ENCODE assay signal across 8 cellular contexts in genomic region chr1:144560717-144561246, GRCh38. TPM values are rescaled to one million over a fixed set of nuclear protein-coding genes. Genes with fewer than 3 reads are reported as not detected.
DNase-seq lines count a peak whose midpoint lies in the region; ATAC-seq and TF ChIP-seq lines count a peak whose summit lies in the region.
"Not testable (repeated sequence)": the region's sequence is repeated elsewhere in the genome, so short reads cannot be mapped to it uniquely, and the experiment has no call there.

No MANE protein-coding gene starts in this region.

- ATAC-seq in CD8-positive, alpha-beta T cell = peak; percentile 69
- ATAC-seq in GM21447 (IDR thresholded peaks at IDR 0.05; ENCODE audit: unreplicated experiment) (peak; percentile 67), esophagus mucosa (peak; percentile 89), mucosa of descending colon (peak; percentile 89)

- not testable (repeated sequence) for H3K36me3 Mint-ChIP-seq in CD8-positive, alpha-beta T cell; activated T-helper 2 cell treated with anti-CD3 and anti-CD28 coated beads, Interferon-gamma antibody, Interleukin-2, Interleukin-4, amounts not matched to agents 10 μg/mL and 5 μg/mL and 100 μg/mL, durations not matched to agents 14 hours and 24 hours and 36 hours (ENCODE audit: low read depth)

- H3K4me3 ChIP-seq in CD8-positive, alpha-beta T cell (ENCODE audit: low read depth, low read length); SJSA1; mucosa of descending colon: not testable (repeated sequence)
- H3K4me3 ChIP-seq in HUES6 (ENCODE audit: low read depth, low read length) = peak overlapping the region; percentile 28; the same call in 1 of the 2 replicates

- H3K9me3 ChIP-seq in CD8-positive, alpha-beta T cell (ENCODE audit: low read length); HUES6 (ENCODE audit: control insufficient read depth, insufficient read depth, low read depth, low read length); SJSA1 (replicated peaks); mucosa of descending colon: not testable (repeated sequence)

- peak overlapping the region; percentile 100 for H3K27ac Mint-ChIP-seq in CD8-positive, alpha-beta T cell
- H3K27ac Mint-ChIP-seq in activated T-helper 2 cell treated with anti-CD3 and anti-CD28 coated beads, Interferon-gamma antibody, Interleukin-2, Interleukin-4, amounts not matched to agents 10 μg/mL and 5 μg/mL and 100 μg/mL, durations not matched to agents 14 hours and 24 hours and 36 hours = peak overlapping the region; percentile 99

- H3K9ac ChIP-seq in HUES6 (ENCODE audit: low read length) = peak overlapping the region; percentile 86

- intact Hi-C loops in CD8-positive, alpha-beta T cell (cut with DNase I, micrococcal nuclease); activated T-helper 2 cell treated with anti-CD3 and anti-CD28 coated beads, Interferon-gamma antibody, Interleukin-2, Interleukin-4, amounts not matched to agents 10 μg/mL and 5 μg/mL and 100 μg/mL, durations not matched to agents 14 hours and 24 hours and 36 hours (cut with micrococcal nuclease); mucosa of descending colon (cut with DNase I, micrococcal nuclease): not testable (repeated sequence)

- H3K27ac ChIP-seq in CD8-positive, alpha-beta T cell (ENCODE audit: low read depth, low read length) = peak overlapping the region; percentile 95
- H3K27ac ChIP-seq in HUES6 (ENCODE audit: low read depth, low read length) = peak overlapping the region; percentile 98
- peak overlapping the region; percentile 96 for H3K27ac ChIP-seq in SJSA1

- CTCF ChIA-PET in CD8-positive, alpha-beta T cell (lab: Charles Lee) = not testable (repeated sequence)

- not testable (repeated sequence) for H3K4me1 ChIP-seq in CD8-positive, alpha-beta T cell (ENCODE audit: insufficient read depth, low read length); HUES6 (ENCODE audit: control insufficient read depth, insufficient read depth, low read length); SJSA1 (replicated peaks); mucosa of descending colon (ENCODE audit: low read depth)

- not testable (repeated sequence) for H3K36me3 ChIP-seq in CD8-positive, alpha-beta T cell (ENCODE audit: insufficient read depth, low read length); HUES6 (ENCODE audit: control insufficient read depth, insufficient read depth, low read length); SJSA1; mucosa of descending colon (ENCODE audit: low read depth)

- not testable (repeated sequence) for H3K9me3 Mint-ChIP-seq in CD8-positive, alpha-beta T cell; activated T-helper 2 cell treated with anti-CD3 and anti-CD28 coated beads, Interferon-gamma antibody, Interleukin-2, Interleukin-4, amounts not matched to agents 10 μg/mL and 5 μg/mL and 100 μg/mL, durations not matched to agents 14 hours and 24 hours and 36 hours

- TF ChIP-seq CTCF in CD8-positive, alpha-beta T cell (IDR thresholded peaks at IDR 0.05); mucosa of descending colon (IDR thresholded peaks at IDR 0.05): not testable (repeated sequence)

- peak; percentile 56 to 84 (median 69) for DNase-seq in CD8-positive, alpha-beta T cell
- DNase-seq in SJSA1 (ENCODE audit: low read depth in 1 of 2, low spot score in 2 of 2) (peak; percentile 67 to 80), mucosa of descending colon (peak; percentile 36 to 71 (median 61))
- peak; percentile 74 for DNase-seq in activated T-helper 2 cell treated with anti-CD3 and anti-CD28 coated beads, Interferon-gamma antibody, Interleukin-2, Interleukin-4, amounts not matched to agents 10 μg/mL and 5 μg/mL and 100 μg/mL, durations not matched to agents 14 hours and 24 hours and 36 hours (ENCODE audit: low spot score)
- peak; percentile 27 to 37 for DNase-seq in stimulated activated CD8-positive, alpha-beta memory T cell treated with anti-CD3 and anti-CD28 coated beads, Interleukin-15, amount 100 ng/mL, for 4 hours (ENCODE audit: low read depth in 2 of 2)

- POLR2A ChIA-PET in CD8-positive, alpha-beta T cell (lab: Charles Lee) = interaction anchor here (0.7 kb wide), 1 partner anchor 15 kb away, joined by 4 read pairs; no protein-coding TSS in a partner anchor

- not testable (repeated sequence) for H3K4me1 Mint-ChIP-seq in CD8-positive, alpha-beta T cell (ENCODE audit: low read depth); activated T-helper 2 cell treated with anti-CD3 and anti-CD28 coated beads, Interferon-gamma antibody, Interleukin-2, Interleukin-4, amounts not matched to agents 10 μg/mL and 5 μg/mL and 100 μg/mL, durations not matched to agents 14 hours and 24 hours and 36 hours (ENCODE audit: low read depth)

- peak overlapping the region; percentile 83 for H3K4me3 Mint-ChIP-seq in CD8-positive, alpha-beta T cell
- H3K4me3 Mint-ChIP-seq in activated T-helper 2 cell treated with anti-CD3 and anti-CD28 coated beads, Interferon-gamma antibody, Interleukin-2, Interleukin-4, amounts not matched to agents 10 μg/mL and 5 μg/mL and 100 μg/mL, durations not matched to agents 14 hours and 24 hours and 36 hours (ENCODE audit: low read depth) = peak overlapping the region; percentile 74

- H3K27me3 ChIP-seq in CD8-positive, alpha-beta T cell (ENCODE audit: insufficient read depth, low read length); HUES6 (ENCODE audit: control insufficient read depth, insufficient read depth, low read length); SJSA1 (replicated peaks): not testable (repeated sequence)

- H3K27me3 Mint-ChIP-seq in CD8-positive, alpha-beta T cell (ENCODE audit: low read depth); activated T-helper 2 cell treated with anti-CD3 and anti-CD28 coated beads, Interferon-gamma antibody, Interleukin-2, Interleukin-4, amounts not matched to agents 10 μg/mL and 5 μg/mL and 100 μg/mL, durations not matched to agents 14 hours and 24 hours and 36 hours (ENCODE audit: low read depth): not testable (repeated sequence)

RNA-seq across cellular contexts. Expression of gene PPIAL4F, which starts 31.9 kb away (rescaled TPM):
- total RNA-seq in CD8-positive, alpha-beta T cell = not detected
- not detected in 2 replicates for total RNA-seq in SJSA1 (2014; rRNA removed; shearing (Covaris generic))
- total RNA-seq in activated T-helper 2 cell treated with anti-CD3 and anti-CD28 coated beads, Interferon-gamma antibody, Interleukin-2, Interleukin-4, amounts not matched to agents 10 μg/mL and 5 μg/mL and 100 μg/mL, durations not matched to agents 14 hours and 24 hours and 36 hours = not detected in 2 replicates
- not detected for total RNA-seq in esophagus mucosa
- total RNA-seq in mucosa of descending colon = not detected
